Comparison of ENCODE assay signal across 9 cellular contexts in genomic region chr4:25676221-25676620, GRCh38. TPM values are rescaled to one million over a fixed set of nuclear protein-coding genes. Genes with fewer than 3 reads are reported as not detected.
"Had no signal": no experiment of that assay in that cellular context is flagged by ENCODE, and none has a peak within 500 bp of the region (broad histone marks: within the 10 kb centered on the region; RNA-seq: fewer than 3 reads in every experiment).

No MANE protein-coding gene starts in this region.

- H3K9ac ChIP-seq: GM23248 had no signal

- H3K9me3 Mint-ChIP-seq: H9 had no signal

- H3K4me3 Mint-ChIP-seq: H9 had no signal

- H3K4me3 ChIP-seq: GM23248, K562 had no signal

- H2AFZ ChIP-seq: GM23248 had no signal

- DNase-seq: GM23248, GOT3, H9, HCEC 1CT, IMR-90 had no signal

- H3K27ac ChIP-seq: GM23248 had no signal

- ATAC-seq: K562 had no signal

- FAIRE-seq: HTR-8/SVneo, K562 had no signal

RNA-seq across cellular contexts. Expression of gene SLC34A2, which starts 20.6 kb away (rescaled TPM):
- total RNA-seq: GM23248, H4, HT-29, IMR-90 had no signal
- polyA plus RNA-seq: GM23248, IMR-90, K562 had no signal
